1 cellular context compared by ENCODE assay signal in the genomic region with DNA sequence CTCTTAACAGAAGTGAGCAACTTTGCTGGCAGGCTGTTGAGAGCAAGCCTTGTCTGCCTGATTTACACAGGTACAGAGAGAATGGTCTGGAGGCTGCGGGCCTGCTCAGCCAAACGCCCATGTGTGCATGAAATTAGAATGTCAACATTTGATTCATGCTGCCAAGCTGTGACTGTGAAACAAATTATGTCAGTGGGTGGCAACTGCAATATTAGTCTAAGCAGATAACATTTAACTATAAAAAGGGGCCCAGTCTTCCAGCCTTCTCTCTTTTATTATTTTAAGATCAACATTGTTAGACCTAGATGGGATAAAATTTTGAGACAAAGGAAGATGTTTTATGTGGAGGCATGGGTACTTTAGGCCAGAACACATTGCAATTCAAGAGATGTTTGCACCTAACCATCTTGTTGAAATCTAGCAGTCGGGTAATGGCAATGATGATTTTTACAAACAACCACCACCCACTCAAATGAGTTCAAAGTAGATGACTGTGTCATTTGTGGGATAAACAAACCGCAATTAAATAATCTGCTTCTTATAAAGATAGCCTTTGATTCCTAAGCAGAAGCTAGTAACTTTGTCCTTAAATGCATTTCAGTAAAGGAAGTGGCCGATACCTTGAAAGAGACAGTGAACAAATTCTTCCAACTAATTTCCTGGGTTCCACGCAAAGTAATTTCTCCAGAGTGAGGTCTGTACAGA.
TF ChIP-seq lines count a peak whose summit lies in the region.

No MANE protein-coding gene starts in this region.

TF ChIP-seq in HEK293, 187 proteins besides CTCF, POLR2A, EP300 and RAD21 (continued from another document):
- TF ChIP-seq, protein P1, sequence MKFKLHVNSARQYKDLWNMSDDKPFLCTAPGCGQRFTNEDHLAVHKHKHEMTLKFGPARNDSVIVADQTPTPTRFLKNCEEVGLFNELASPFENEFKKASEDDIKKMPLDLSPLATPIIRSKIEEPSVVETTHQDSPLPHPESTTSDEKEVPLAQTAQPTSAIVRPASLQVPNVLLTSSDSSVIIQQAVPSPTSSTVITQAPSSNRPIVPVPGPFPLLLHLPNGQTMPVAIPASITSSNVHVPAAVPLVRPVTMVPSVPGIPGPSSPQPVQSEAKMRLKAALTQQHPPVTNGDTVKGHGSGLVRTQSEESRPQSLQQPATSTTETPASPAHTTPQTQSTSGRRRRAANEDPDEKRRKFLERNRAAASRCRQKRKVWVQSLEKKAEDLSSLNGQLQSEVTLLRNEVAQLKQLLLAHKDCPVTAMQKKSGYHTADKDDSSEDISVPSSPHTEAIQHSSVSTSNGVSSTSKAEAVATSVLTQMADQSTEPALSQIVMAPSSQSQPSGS (tag by site-specific recombination; IDR thresholded peaks at IDR 0.05; ENCODE audit: low read depth), result no peak
- 0 out of 2 replicates have a peak, but pooled peaks have one; percentile 52 for TF ChIP-seq ZNF645 (tag by site-specific recombination; IDR thresholded peaks at IDR 0.05)
- peak; percentile 35; the same call in 1 of the 2 replicates for TF ChIP-seq GFI1B (tag by site-specific recombination; IDR thresholded peaks at IDR 0.05)
- no peak for TF ChIP-seq ZNF112 (tag by site-specific recombination; IDR thresholded peaks at IDR 0.05)
